In genomic region chr20:49396230-49396629, GRCh38 we compare ENCODE assay signal across 23 cellular contexts.
A peak's percentile ranks its signal among the peaks of the same experiment; 100 is the strongest.
DNase-seq lines count a peak whose midpoint lies in the region; ATAC-seq and TF ChIP-seq lines count a peak whose summit lies in the region.
"Had no signal": no experiment of that assay in that cellular context is flagged by ENCODE, and none has a peak within 500 bp of the region (broad histone marks: within the 10 kb centered on the region; RNA-seq: fewer than 3 reads in every experiment).

No MANE protein-coding gene starts in this region.

- H3K36me3 ChIP-seq in cardiac muscle cell (no peaks in the 10 kb centered on the region), heart left ventricle (no peaks in the 10 kb centered on the region), prostate gland (no peaks in the 10 kb centered on the region), HAP-1 (replicated peaks) (no peaks in the 10 kb centered on the region), SJCRH30 (no peaks in the 10 kb centered on the region)
- H3K36me3 ChIP-seq: ascending aorta, BLaER1, right atrium auricular region, thoracic aorta had no signal

- H3K27ac Mint-ChIP-seq in activated naive CD4-positive, alpha-beta T cell treated with anti-CD3 and anti-CD28 coated beads, Interleukin-2, amount 50 U/mL, for 72 hours: no peak overlapping the region
- H3K27ac Mint-ChIP-seq: activated B cell treated with CpG ODN at 0.5 μM for 24 hours; activated CD4-positive, alpha-beta memory T cell treated with anti-CD3 and anti-CD28 coated beads, Interleukin-2, amount 10 ng/mL, durations not matched to agents 7 days and 5 days; activated T-cell treated with anti-CD3 and anti-CD28 coated beads, Interleukin-2, amount 50 U/mL, for 24 hours had no signal

- intact Hi-C loops in heart left ventricle (cut with DNase I) (no loop called here), prostate gland (cut with DNase I) (no loop called here)

- in situ Hi-C loops in HAP-1 (cut with MboI; ENCODE audit: low sequenced_read_pairs): no loop called here

- H3K9me3 ChIP-seq in cardiac muscle cell (ENCODE audit: low read depth): no peaks in the 10 kb centered on the region
- no peaks in the 10 kb centered on the region for H3K9me3 ChIP-seq in heart left ventricle
- no peaks in the 10 kb centered on the region for H3K9me3 ChIP-seq in prostate gland
- no peaks in the 10 kb centered on the region for H3K9me3 ChIP-seq in HAP-1
- no peaks in the 10 kb centered on the region for H3K9me3 ChIP-seq in SJCRH30 (replicated peaks)
- H3K9me3 ChIP-seq: ascending aorta, BLaER1, right atrium auricular region, thoracic aorta had no signal

- DNase-seq in cardiac muscle cell (ENCODE audit: low read depth in 1 of 2, low spot score in 1 of 2) (no peak), heart left ventricle (no peak), fibroblast of mammary gland (ENCODE audit: low read depth) (no peak), prostate gland (ENCODE audit: low spot score) (no peak), AG08395 (ENCODE audit: low spot score) (no peak), HAP-1 (ENCODE audit: low spot score in 2 of 2) (no peak), SJCRH30 (no peak)
- DNase-seq in activated naive CD4-positive, alpha-beta T cell treated with anti-CD3 and anti-CD28 coated beads, Interleukin-2, amount 50 U/mL, for 72 hours (ENCODE audit: low spot score in 2 of 2): no peak
- DNase-seq: 8988T; activated B cell treated with CpG ODN at 0.5 μM for 24 hours; activated CD4-positive, alpha-beta memory T cell treated with anti-CD3 and anti-CD28 coated beads, Interleukin-2, amount 10 ng/mL, durations not matched to agents 7 days and 5 days; activated naive CD4-positive, alpha-beta T cell treated with anti-CD3 and anti-CD28 coated beads, Interleukin-2, amount 50 U/mL, for 16 hours; activated T-cell treated with anti-CD3 and anti-CD28 coated beads, Interleukin-2, amount 50 U/mL, for 24 hours; cortex of kidney; GF-D8; NCI-H774; stimulated activated CD4-positive, alpha-beta T cell treated with anti-CD3 and anti-CD28 coated beads, Interleukin-15, amount 100 ng/mL, for 24 hours; T-helper 2 cell had no signal

- no peaks in the 10 kb centered on the region for H3K4me1 ChIP-seq in cardiac muscle cell (ENCODE audit: low read depth)
- peaks cover 0 to 38% (median 20%) of the 10 kb centered on the region in 12 donors for H3K4me1 ChIP-seq in heart left ventricle
- H3K4me1 ChIP-seq in prostate gland (replicated peaks): no peaks in the 10 kb centered on the region
- H3K4me1 ChIP-seq in HAP-1: no peaks in the 10 kb centered on the region
- H3K4me1 ChIP-seq in SJCRH30: peaks cover 17% of the 10 kb centered on the region
- H3K4me1 ChIP-seq: BLaER1 had no signal

- H3K4me3 ChIP-seq in cardiac muscle cell: no peak overlapping the region
- no peak overlapping the region for H3K4me3 ChIP-seq in heart left ventricle
- H3K4me3 ChIP-seq in fibroblast of mammary gland (ENCODE audit: control insufficient read depth, low read depth, low read length): no peak overlapping the region
- H3K4me3 ChIP-seq in prostate gland: no peak overlapping the region
- no peak overlapping the region for H3K4me3 ChIP-seq in HAP-1
- no peak overlapping the region for H3K4me3 ChIP-seq in SJCRH30
- H3K4me3 ChIP-seq: ascending aorta, BLaER1, GM12878, right atrium auricular region, thoracic aorta had no signal

- WGBS in heart left ventricle, 4 donors: 93 to 94% (median 93%) methylated on average over 7 of the region's 7 CpGs
- WGBS in prostate gland: 91% methylated on average over 7 of the region's 7 CpGs

- TF ChIP-seq POLR2A in heart left ventricle (IDR thresholded peaks at IDR 0.05) (no peak), prostate gland (IDR thresholded peaks at IDR 0.05) (no peak)

- H3K36me3 Mint-ChIP-seq in activated naive CD4-positive, alpha-beta T cell treated with anti-CD3 and anti-CD28 coated beads, Interleukin-2, amount 50 U/mL, for 72 hours: no peaks in the 10 kb centered on the region

- H3K27ac ChIP-seq in cardiac muscle cell: no peak overlapping the region
- peak overlapping the region in 1 of 12 donors; percentile 87 for H3K27ac ChIP-seq in heart left ventricle
- H3K27ac ChIP-seq in prostate gland: peak overlapping the region; percentile 54 to 64
- H3K27ac ChIP-seq in SJCRH30: no peak overlapping the region
- H3K27ac ChIP-seq: ascending aorta, BLaER1, right atrium auricular region had no signal

- TF ChIP-seq CTCF in cardiac muscle cell (IDR thresholded peaks at IDR 0.05; ENCODE audit: low read depth, low read length): peak; percentile 5
- TF ChIP-seq CTCF in heart left ventricle (IDR thresholded peaks at IDR 0.05): peak in 1 of 12 donors; percentile 19
- peak; percentile 19 for TF ChIP-seq CTCF in fibroblast of mammary gland (conservative IDR thresholded peaks at IDR 0.05; ENCODE audit: control insufficient read depth, insufficient read depth, low read depth, low read length)
- TF ChIP-seq CTCF in prostate gland (IDR thresholded peaks at IDR 0.05): no peak

- no peaks in the 10 kb centered on the region for H3K27me3 ChIP-seq in cardiac muscle cell
- H3K27me3 ChIP-seq in heart left ventricle: no peaks in the 10 kb centered on the region
- H3K27me3 ChIP-seq in prostate gland (replicated peaks; ENCODE audit: insufficient read depth): no peaks in the 10 kb centered on the region
- H3K27me3 ChIP-seq in HAP-1 (ENCODE audit: low read depth): no peaks in the 10 kb centered on the region
- no peaks in the 10 kb centered on the region for H3K27me3 ChIP-seq in SJCRH30
- H3K27me3 ChIP-seq: ascending aorta, BLaER1, right atrium auricular region had no signal

- H3K9me3 Mint-ChIP-seq in activated naive CD4-positive, alpha-beta T cell treated with anti-CD3 and anti-CD28 coated beads, Interleukin-2, amount 50 U/mL, for 72 hours: no peaks in the 10 kb centered on the region
- H3K9me3 Mint-ChIP-seq: activated B cell treated with CpG ODN at 0.5 μM for 24 hours; activated CD4-positive, alpha-beta memory T cell treated with anti-CD3 and anti-CD28 coated beads, Interleukin-2, amount 10 ng/mL, durations not matched to agents 7 days and 5 days; activated T-cell treated with anti-CD3 and anti-CD28 coated beads, Interleukin-2, amount 50 U/mL, for 24 hours had no signal

- ATAC-seq in heart left ventricle: no peak
- ATAC-seq in activated naive CD4-positive, alpha-beta T cell treated with anti-CD3 and anti-CD28 coated beads, Interleukin-2, amount 50 U/mL, for 72 hours: no peak
- ATAC-seq: GM12878 had no signal

Comparison
In these comparisons a context has a peak if more than half of its experiments do, and no peak if none do; other contexts are left out.
1. H3K27ac ChIP-seq: peak in prostate gland (2 of 2); none in cardiac muscle cell (single experiment) and SJCRH30 (single experiment).
2. CTCF ChIP-seq: peak in cardiac muscle cell (single experiment) and fibroblast of mammary gland (single experiment); none in prostate gland (0 of 4).